In the genomic region with DNA sequence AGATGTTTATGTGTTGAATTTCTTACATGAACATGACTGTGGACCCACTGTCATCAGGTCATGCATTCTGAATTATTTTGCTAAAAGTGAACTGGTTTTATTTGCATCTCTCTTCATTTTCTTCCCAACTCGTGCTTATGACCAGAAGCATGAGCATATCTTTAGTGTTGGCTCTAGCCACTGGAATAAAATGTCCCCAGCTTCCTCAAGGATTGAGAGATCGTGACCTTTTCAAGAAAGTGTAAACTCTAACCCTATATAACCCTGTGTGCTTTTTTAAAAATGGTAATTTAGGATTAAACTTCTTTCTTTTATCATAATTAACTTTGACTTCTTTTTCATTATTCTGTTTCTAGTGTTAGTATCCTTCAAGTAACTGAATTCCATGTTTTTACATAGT, we compare ENCODE assay signal across 7 cellular contexts.
"Had no signal": no experiment of that assay in that cellular context is flagged by ENCODE, and none has a peak within 500 bp of the region (broad histone marks: within the 10 kb centered on the region; RNA-seq: fewer than 3 reads in every experiment).

No MANE protein-coding gene starts in this region.

- H3K4me3 ChIP-seq: GM12878 had no signal

- DNase-seq: GDM1, GF-D8 had no signal

- ATAC-seq: GM12878 had no signal

- FAIRE-seq: G401.6, GM12878, GM12891, GM12892, GM18507 had no signal
